13 cellular contexts compared by ENCODE assay signal in genomic region chr1:111538343-111539035, GRCh38. TPM values are rescaled to one million over a fixed set of nuclear protein-coding genes. Genes with fewer than 3 reads are reported as not detected.
DNase-seq lines count a peak whose midpoint lies in the region; ATAC-seq and TF ChIP-seq lines count a peak whose summit lies in the region.
"Had no signal": no experiment of that assay in that cellular context is flagged by ENCODE, and none has a peak within 500 bp of the region (broad histone marks: within the 10 kb centered on the region; RNA-seq: fewer than 3 reads in every experiment).

No MANE protein-coding gene starts in this region.

- 54 to 70% methylated on average over 4 to 6 of the region's 6 CpGs for WGBS in gastroesophageal sphincter (ENCODE audit: low coverage in 1 of 2), 2 donors

- H3K9me3 Mint-ChIP-seq in activated CD8-positive, alpha-beta T cell treated with anti-CD3 and anti-CD28 coated beads for 36 hours, result no peaks in the 10 kb centered on the region
- H3K9me3 Mint-ChIP-seq in activated CD8-positive, alpha-beta T cell treated with anti-CD3 and anti-CD28 coated beads, Interleukin-2, amount 10 ng/mL, durations not matched to agents 7 days and 5 days (ENCODE audit: insufficient read depth), result no peaks in the 10 kb centered on the region
- H3K9me3 Mint-ChIP-seq in stimulated activated naive CD8-positive, alpha-beta T cell treated with anti-CD3 and anti-CD28 coated beads, Interleukin-15, amount 100 ng/mL, for 72 hours, result no peaks in the 10 kb centered on the region

- H3K36me3 Mint-ChIP-seq in activated CD8-positive, alpha-beta T cell treated with anti-CD3 and anti-CD28 coated beads for 36 hours (ENCODE audit: low read depth), result no peaks in the 10 kb centered on the region
- no peaks in the 10 kb centered on the region for H3K36me3 Mint-ChIP-seq in activated CD8-positive, alpha-beta T cell treated with anti-CD3 and anti-CD28 coated beads, Interleukin-2, amount 10 ng/mL, durations not matched to agents 7 days and 5 days (ENCODE audit: low read depth)

- peak; percentile 68 for ATAC-seq in activated CD8-positive, alpha-beta T cell treated with anti-CD3 and anti-CD28 coated beads for 36 hours
- ATAC-seq in activated CD8-positive, alpha-beta T cell treated with anti-CD3 and anti-CD28 coated beads, Interleukin-2, amount 10 ng/mL, durations not matched to agents 7 days and 5 days, result no peak
- no peak for ATAC-seq in gastroesophageal sphincter
- ATAC-seq in stimulated activated naive CD8-positive, alpha-beta T cell treated with anti-CD3 and anti-CD28 coated beads, Interleukin-15, amount 100 ng/mL, for 72 hours, result peak; percentile 48

- DNase-seq in activated CD8-positive, alpha-beta T cell treated with anti-CD3 and anti-CD28 coated beads for 36 hours, result peak; percentile 26
- DNase-seq in activated CD8-positive, alpha-beta T cell treated with anti-CD3 and anti-CD28 coated beads, Interleukin-2, amount 10 ng/mL, durations not matched to agents 7 days and 5 days, result no peak
- DNase-seq in SW480 (ENCODE audit: low spot score) (peak; percentile 71), posterior vena cava (ENCODE audit: low spot score) (no peak), GM13976 (ENCODE audit: low spot score) (no peak)
- no peak for DNase-seq in stimulated activated naive CD8-positive, alpha-beta T cell treated with anti-CD3 and anti-CD28 coated beads, Interleukin-15, amount 100 ng/mL, for 72 hours
- no peak for DNase-seq in activated CD8-positive, alpha-beta memory T cell treated with anti-CD3 and anti-CD28 coated beads for 24 hours
- DNase-seq: activated effector memory CD4-positive, alpha-beta T cell treated with anti-CD3 and anti-CD28 coated beads, Interleukin-2, amount 50 U/mL, for 16 hours; Kasumi-1; NCI-H446 treated with DMSO at 0.1 percent for 48 hours; Right ventricle myocardium superior had no signal

- peaks cover 3% of the 10 kb centered on the region for H3K27me3 Mint-ChIP-seq in activated CD8-positive, alpha-beta T cell treated with anti-CD3 and anti-CD28 coated beads for 36 hours
- no peaks in the 10 kb centered on the region for H3K27me3 Mint-ChIP-seq in activated CD8-positive, alpha-beta T cell treated with anti-CD3 and anti-CD28 coated beads, Interleukin-2, amount 10 ng/mL, durations not matched to agents 7 days and 5 days (ENCODE audit: low read depth)
- peaks cover 16% of the 10 kb centered on the region for H3K27me3 Mint-ChIP-seq in stimulated activated naive CD8-positive, alpha-beta T cell treated with anti-CD3 and anti-CD28 coated beads, Interleukin-15, amount 100 ng/mL, for 72 hours

- no peak overlapping the region for H3K4me3 ChIP-seq in gastroesophageal sphincter
- H3K4me3 ChIP-seq: skin epidermis had no signal

- H3K27ac Mint-ChIP-seq in activated CD8-positive, alpha-beta T cell treated with anti-CD3 and anti-CD28 coated beads for 36 hours, result no peak overlapping the region
- no peak overlapping the region for H3K27ac Mint-ChIP-seq in activated CD8-positive, alpha-beta T cell treated with anti-CD3 and anti-CD28 coated beads, Interleukin-2, amount 10 ng/mL, durations not matched to agents 7 days and 5 days
- no peak overlapping the region for H3K27ac Mint-ChIP-seq in stimulated activated naive CD8-positive, alpha-beta T cell treated with anti-CD3 and anti-CD28 coated beads, Interleukin-15, amount 100 ng/mL, for 72 hours

- H3K27ac ChIP-seq in gastroesophageal sphincter, result peak overlapping the region in 3 of 4 donors; percentile 84 to 89 (median 85)
- H3K27ac ChIP-seq: skin epidermis had no signal

- POLR2A ChIA-PET in activated CD8-positive, alpha-beta T cell treated with anti-CD3 and anti-CD28 coated beads for 36 hours (lab: Charles Lee), result interaction anchor here (1.8 kb wide), 1 partner anchor 21 kb away, joined by 4 read pairs; no protein-coding TSS in a partner anchor
- POLR2A ChIA-PET in activated CD8-positive, alpha-beta T cell treated with anti-CD3 and anti-CD28 coated beads, Interleukin-2, amount 10 ng/mL, durations not matched to agents 7 days and 5 days (lab: Charles Lee), result no interaction called here

- H3K9me3 ChIP-seq in gastroesophageal sphincter, result no peaks in the 10 kb centered on the region

- TF ChIP-seq POLR2A in gastroesophageal sphincter (IDR thresholded peaks at IDR 0.05), result no peak

- no peaks in the 10 kb centered on the region for H3K36me3 ChIP-seq in gastroesophageal sphincter

- CTCF ChIA-PET in activated CD8-positive, alpha-beta T cell treated with anti-CD3 and anti-CD28 coated beads for 36 hours (lab: Charles Lee), result interaction anchor here (1.4 kb wide), 1 partner anchor 21 kb away, joined by 5 read pairs; no protein-coding TSS in a partner anchor
- CTCF ChIA-PET in activated CD8-positive, alpha-beta T cell treated with anti-CD3 and anti-CD28 coated beads, Interleukin-2, amount 10 ng/mL, durations not matched to agents 7 days and 5 days (lab: Charles Lee), result no interaction called here

- no peak overlapping the region for H3K4me3 Mint-ChIP-seq in activated CD8-positive, alpha-beta T cell treated with anti-CD3 and anti-CD28 coated beads for 36 hours
- H3K4me3 Mint-ChIP-seq in activated CD8-positive, alpha-beta T cell treated with anti-CD3 and anti-CD28 coated beads, Interleukin-2, amount 10 ng/mL, durations not matched to agents 7 days and 5 days, result no peak overlapping the region
- H3K4me3 Mint-ChIP-seq in stimulated activated naive CD8-positive, alpha-beta T cell treated with anti-CD3 and anti-CD28 coated beads, Interleukin-15, amount 100 ng/mL, for 72 hours, result no peak overlapping the region

- H3K4me1 Mint-ChIP-seq in activated CD8-positive, alpha-beta T cell treated with anti-CD3 and anti-CD28 coated beads for 36 hours (ENCODE audit: low read depth), result peaks cover 7% of the 10 kb centered on the region
- H3K4me1 Mint-ChIP-seq in activated CD8-positive, alpha-beta T cell treated with anti-CD3 and anti-CD28 coated beads, Interleukin-2, amount 10 ng/mL, durations not matched to agents 7 days and 5 days (ENCODE audit: low read depth), result peaks cover 5% of the 10 kb centered on the region
- H3K4me1 Mint-ChIP-seq in stimulated activated naive CD8-positive, alpha-beta T cell treated with anti-CD3 and anti-CD28 coated beads, Interleukin-15, amount 100 ng/mL, for 72 hours, result peaks cover 6% of the 10 kb centered on the region

- in situ Hi-C loops in GM13976 (cut with MboI; ENCODE audit: low sequenced_read_pairs, unreplicated experiment), result no loop called here

- TF ChIP-seq EP300 in gastroesophageal sphincter (IDR thresholded peaks at IDR 0.05), result no peak

- intact Hi-C loops in activated CD8-positive, alpha-beta T cell treated with anti-CD3 and anti-CD28 coated beads for 36 hours (cut with micrococcal nuclease), result no loop called here
- intact Hi-C loops in posterior vena cava (cut with DNase I), result no loop called here

- H3K4me1 ChIP-seq in gastroesophageal sphincter, result peaks cover 4 to 71% (median 9%) of the 10 kb centered on the region in 3 donors

- no peak for TF ChIP-seq CTCF in activated CD8-positive, alpha-beta T cell treated with anti-CD3 and anti-CD28 coated beads for 36 hours (IDR thresholded peaks at IDR 0.05)
- TF ChIP-seq CTCF in gastroesophageal sphincter (IDR thresholded peaks at IDR 0.05) (no peak), GM13976 (IDR thresholded peaks at IDR 0.05; ENCODE audit: borderline replicate concordance, control extremely low read depth, extremely low read depth, insufficient read depth, missing control alignments) (no peak)

- H3K27me3 ChIP-seq in gastroesophageal sphincter, result no peaks in the 10 kb centered on the region

RNA-seq across cellular contexts. Expression of gene ADORA3, which starts 35.1 kb away (rescaled TPM):
- not detected for total RNA-seq in activated CD8-positive, alpha-beta T cell treated with anti-CD3 and anti-CD28 coated beads for 36 hours
- under 1 TPM in 1 of 2 experiments, not detected in 1; 0.18 TPM for total RNA-seq in activated CD8-positive, alpha-beta T cell treated with anti-CD3 and anti-CD28 coated beads, Interleukin-2, amount 10 ng/mL, durations not matched to agents 7 days and 5 days
- total RNA-seq in gastroesophageal sphincter, result 10 to 100 TPM in 2 of 4 donors, 1 to 10 TPM in 2; 3.4 to 13.7 (median 7.8) TPM
- total RNA-seq in posterior vena cava, result 10 to 100 TPM; 10.3 to 17.5 TPM

RNA-seq across cellular contexts. Expression of gene TMIGD3, which starts 35.1 kb away (rescaled TPM):
- total RNA-seq in activated CD8-positive, alpha-beta T cell treated with anti-CD3 and anti-CD28 coated beads for 36 hours, result not detected
- not detected for total RNA-seq in activated CD8-positive, alpha-beta T cell treated with anti-CD3 and anti-CD28 coated beads, Interleukin-2, amount 10 ng/mL, durations not matched to agents 7 days and 5 days
- total RNA-seq in gastroesophageal sphincter (10 to 100 TPM in 1 of 4 donors, 1 to 10 TPM in 1, under 1 TPM in 1, not detected in 1; 0.85 to 14.1 (median 3.2) TPM), posterior vena cava (1 to 10 TPM; 4.2 to 7.1 TPM)

Comparison
In these comparisons a context has a peak if more than half of its experiments do, and no peak if none do; other contexts are left out.
1. ATAC-seq: peak in activated CD8-positive, alpha-beta T cell treated with anti-CD3 and anti-CD28 coated beads for 36 hours (single experiment) and stimulated activated naive CD8-positive, alpha-beta T cell treated with anti-CD3 and anti-CD28 coated beads, Interleukin-15, amount 100 ng/mL, for 72 hours (single experiment); none in activated CD8-positive, alpha-beta T cell treated with anti-CD3 and anti-CD28 coated beads, Interleukin-2, amount 10 ng/mL, durations not matched to agents 7 days and 5 days (single experiment) and gastroesophageal sphincter (single experiment).
2. DNase-seq: peak in activated CD8-positive, alpha-beta T cell treated with anti-CD3 and anti-CD28 coated beads for 36 hours (single experiment) and SW480 (single experiment); none in activated CD8-positive, alpha-beta T cell treated with anti-CD3 and anti-CD28 coated beads, Interleukin-2, amount 10 ng/mL, durations not matched to agents 7 days and 5 days (single experiment), stimulated activated naive CD8-positive, alpha-beta T cell treated with anti-CD3 and anti-CD28 coated beads, Interleukin-15, amount 100 ng/mL, for 72 hours (0 of 2), posterior vena cava (single experiment), activated CD8-positive, alpha-beta memory T cell treated with anti-CD3 and anti-CD28 coated beads for 24 hours (single experiment) and GM13976 (single experiment).